8 cellular contexts compared by ENCODE assay signal in the genomic region with DNA sequence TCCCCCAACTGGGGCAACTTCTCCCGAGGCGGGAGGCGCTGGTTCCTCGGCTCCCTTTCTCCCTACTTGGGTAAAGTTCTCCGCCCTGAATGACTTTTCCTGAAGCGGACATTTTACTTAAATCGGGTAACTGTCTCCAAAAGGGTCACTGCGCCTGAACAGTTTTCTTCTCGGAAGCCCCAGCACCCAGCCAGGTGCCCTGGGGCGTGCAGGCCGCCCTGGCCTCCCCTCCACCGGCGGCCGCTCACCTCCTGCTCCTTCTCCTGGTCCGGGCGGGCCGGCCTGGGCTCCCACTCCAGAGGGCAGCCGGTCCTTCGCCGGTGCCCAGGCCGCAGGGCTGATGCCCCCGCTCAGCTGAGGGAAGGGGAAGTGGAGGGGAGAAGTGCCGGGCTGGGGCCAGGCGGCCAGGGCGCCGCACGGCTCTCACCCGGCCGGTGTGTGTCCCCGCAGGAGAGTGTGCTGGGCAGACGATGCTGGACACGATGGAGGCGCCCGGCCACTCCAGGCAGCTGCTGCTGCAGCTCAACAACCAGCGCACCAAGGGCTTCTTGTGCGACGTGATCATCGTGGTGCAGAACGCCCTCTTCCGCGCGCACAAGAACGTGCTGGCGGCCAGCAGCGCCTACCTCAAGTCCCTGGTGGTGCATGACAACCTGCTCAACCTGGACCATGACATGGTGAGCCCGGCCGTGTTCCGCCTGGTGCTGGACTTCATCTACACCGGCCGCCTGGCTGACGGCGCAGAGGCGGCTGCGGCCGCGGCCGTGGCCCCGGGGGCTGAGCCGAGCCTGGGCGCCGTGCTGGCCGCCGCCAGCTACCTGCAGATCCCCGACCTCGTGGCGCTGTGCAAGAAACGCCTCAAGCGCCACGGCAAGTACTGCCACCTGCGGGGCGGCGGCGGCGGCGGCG. TPM values are rescaled to one million over a fixed set of nuclear protein-coding genes. Genes with fewer than 3 reads are reported as not detected.
DNase-seq lines count a peak whose midpoint lies in the region; ATAC-seq and TF ChIP-seq lines count a peak whose summit lies in the region.

No MANE protein-coding gene starts in this region.

- H3K9me3 ChIP-seq in duodenal mucosa (ENCODE audit: control insufficient read depth in 1 of 2, low read length in 2 of 2), result no peaks in the 10 kb centered on the region
- H3K9me3 ChIP-seq in WERI-Rb-1 (ENCODE audit: severe bottlenecking), result no peaks in the 10 kb centered on the region

- peak overlapping the region; percentile 70 for H3K27ac ChIP-seq in duodenal mucosa (ENCODE audit: low read depth, low read length)
- H3K27ac ChIP-seq in WERI-Rb-1, result no peak overlapping the region

- H3K9me3 Mint-ChIP-seq in natural killer cell treated with Interleukin-12 subunit alpha and Interleukin-12 subunit beta and Interleukin-15 and Interleukin-18, amount 100 ng/mL, for 72 hours, result no peaks in the 10 kb centered on the region

- H3K27ac Mint-ChIP-seq in natural killer cell treated with Interleukin-12 subunit alpha and Interleukin-12 subunit beta and Interleukin-15 and Interleukin-18, amount 100 ng/mL, for 72 hours, result no peak overlapping the region

- no peak for TF ChIP-seq CTCF in WERI-Rb-1 (IDR thresholded peaks at IDR 0.05; ENCODE audit: low read depth, low read length)

- peaks cover 4% of the 10 kb centered on the region for H3K36me3 Mint-ChIP-seq in natural killer cell treated with Interleukin-12 subunit alpha and Interleukin-12 subunit beta and Interleukin-15 and Interleukin-18, amount 100 ng/mL, for 72 hours

- peaks cover 28 to 31% of the 10 kb centered on the region in 2 donors for H3K4me1 Mint-ChIP-seq in natural killer cell treated with Interleukin-12 subunit alpha and Interleukin-12 subunit beta and Interleukin-15 and Interleukin-18, amount 100 ng/mL, for 72 hours (ENCODE audit: low read depth in 2 of 2)

- H3K27me3 Mint-ChIP-seq in natural killer cell treated with Interleukin-12 subunit alpha and Interleukin-12 subunit beta and Interleukin-15 and Interleukin-18, amount 100 ng/mL, for 72 hours, result no peaks in the 10 kb centered on the region

- peaks cover 20 to 35% of the 10 kb centered on the region in 2 donors for H3K4me1 ChIP-seq in duodenal mucosa (ENCODE audit: control insufficient read depth in 1 of 2, insufficient read depth in 2 of 2, low read length in 2 of 2)

- ATAC-seq in natural killer cell treated with Interleukin-12 subunit alpha and Interleukin-12 subunit beta and Interleukin-15 and Interleukin-18, amount 100 ng/mL, for 72 hours, result no peak
- ATAC-seq in HG02763 (IDR thresholded peaks at IDR 0.05; ENCODE audit: unreplicated experiment), result no peak
- no peak for ATAC-seq in HG03354 (IDR thresholded peaks at IDR 0.05; ENCODE audit: poor library complexity, severe bottlenecking, unreplicated experiment)

- H3K27me3 ChIP-seq in duodenal mucosa (ENCODE audit: control insufficient read depth in 1 of 2, insufficient read depth in 2 of 2, low read length in 2 of 2), result peaks cover 19 to 28% of the 10 kb centered on the region in 2 donors
- H3K27me3 ChIP-seq in WERI-Rb-1 (ENCODE audit: insufficient read depth, low read depth, severe bottlenecking), result peaks cover 10% of the 10 kb centered on the region

- H3K36me3 ChIP-seq in duodenal mucosa (ENCODE audit: control insufficient read depth in 1 of 2, insufficient read depth in 2 of 2, low read length in 2 of 2) (peaks cover 0 to 12% of the 10 kb centered on the region in 2 donors), WERI-Rb-1 (peaks cover 7% of the 10 kb centered on the region)

- H3K4me3 ChIP-seq in duodenal mucosa (ENCODE audit: low read depth in 1 of 2, low read length in 2 of 2) (peak overlapping the region; percentile 47 to 66), WERI-Rb-1 (ENCODE audit: low read depth, low read length) (no peak overlapping the region)

- peak overlapping the region; percentile 63 for H3K4me3 Mint-ChIP-seq in natural killer cell treated with Interleukin-12 subunit alpha and Interleukin-12 subunit beta and Interleukin-15 and Interleukin-18, amount 100 ng/mL, for 72 hours

- peak overlapping the region; percentile 16 to 59 for H3K9ac ChIP-seq in duodenal mucosa (ENCODE audit: low read depth in 1 of 2, low read length in 2 of 2)

- DNase-seq in DMS53 (lab: John Stamatoyannopoulos, UW) (peak; percentile 82), T-helper 1 cell (peak in 3 of 5 donors; percentile 40 to 69 (median 46)), WERI-Rb-1 (no peak), Kasumi-1 (lab: John Stamatoyannopoulos, UW) (no peak)
- DNase-seq in natural killer cell treated with Interleukin-12 subunit alpha and Interleukin-12 subunit beta and Interleukin-15 and Interleukin-18, amount 100 ng/mL, for 72 hours (ENCODE audit: low spot score), result no peak

RNA-seq across cellular contexts. Expression of gene HIC1, which starts 1.6 kb away (rescaled TPM):
- total RNA-seq in natural killer cell treated with Interleukin-12 subunit alpha and Interleukin-12 subunit beta and Interleukin-15 and Interleukin-18, amount 100 ng/mL, for 72 hours, result 10 to 100 TPM; 24.8 to 56.7 TPM

RNA-seq across cellular contexts. Expression of gene OVCA2, which starts 14.7 kb away (rescaled TPM):
- 10 to 100 TPM; 35.5 to 49.8 TPM for total RNA-seq in natural killer cell treated with Interleukin-12 subunit alpha and Interleukin-12 subunit beta and Interleukin-15 and Interleukin-18, amount 100 ng/mL, for 72 hours

RNA-seq across cellular contexts. Expression of gene DPH1, which starts 26.5 kb away (rescaled TPM):
- total RNA-seq in natural killer cell treated with Interleukin-12 subunit alpha and Interleukin-12 subunit beta and Interleukin-15 and Interleukin-18, amount 100 ng/mL, for 72 hours, result 10 to 100 TPM; 32.5 to 34.7 TPM

RNA-seq across cellular contexts. Expression of gene RTN4RL1, which starts 31.3 kb away (rescaled TPM):
- total RNA-seq in natural killer cell treated with Interleukin-12 subunit alpha and Interleukin-12 subunit beta and Interleukin-15 and Interleukin-18, amount 100 ng/mL, for 72 hours, result not detected

Comparison
In these comparisons a context has a peak if more than half of its experiments do, and no peak if none do; other contexts are left out.
1. DNase-seq: peak in DMS53 (single experiment) and T-helper 1 cell (3 of 5); none in natural killer cell treated with Interleukin-12 subunit alpha and Interleukin-12 subunit beta and Interleukin-15 and Interleukin-18, amount 100 ng/mL, for 72 hours (single experiment), WERI-Rb-1 (single experiment) and Kasumi-1 (0 of 2).